9 cellular contexts compared by ENCODE assay signal in the genomic region with DNA sequence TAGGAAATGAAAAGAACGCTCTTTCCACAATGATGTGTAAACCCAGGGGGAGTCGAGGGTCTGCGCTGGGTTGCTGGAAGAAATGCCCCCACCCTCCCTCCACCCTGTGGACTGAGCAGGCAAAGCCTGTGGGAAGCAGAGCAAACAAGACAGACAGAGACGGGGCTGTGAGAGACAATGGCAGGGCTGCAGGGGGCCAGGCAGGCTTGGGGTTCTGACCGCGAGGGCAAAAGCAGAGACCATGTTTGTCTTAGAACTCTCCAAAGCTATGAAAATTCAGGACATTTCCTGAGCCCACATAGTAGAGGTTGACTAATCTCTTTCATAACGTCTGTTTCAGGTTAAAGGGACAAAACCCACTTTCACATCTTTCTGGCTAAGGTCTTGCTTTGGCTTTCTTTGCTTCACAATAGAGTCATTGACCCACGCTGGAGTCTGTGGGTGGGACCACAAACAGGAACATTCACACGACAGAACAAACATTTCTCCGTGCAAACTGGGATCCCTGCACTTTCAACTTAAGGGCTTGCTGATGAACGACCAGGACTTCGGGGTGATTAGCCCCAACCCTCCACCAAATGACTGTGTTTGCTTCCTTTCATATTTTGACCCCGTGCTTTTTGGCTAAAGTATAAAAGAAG.
DNase-seq lines count a peak whose midpoint lies in the region; ATAC-seq and TF ChIP-seq lines count a peak whose summit lies in the region.
"Had no signal": no experiment of that assay in that cellular context is flagged by ENCODE, and none has a peak within 500 bp of the region (broad histone marks: within the 10 kb centered on the region; RNA-seq: fewer than 3 reads in every experiment).

No MANE protein-coding gene starts in this region.

- in situ Hi-C loops in astrocyte of the cerebellum (cut with HindIII; ENCODE audit: low sequenced_read_pairs) = loop anchor here (10.0 kb wide), 1 partner anchor 158 kb away; a partner anchor contains a TSS

- TF ChIP-seq CTCF in astrocyte of the cerebellum (IDR thresholded peaks at IDR 0.05; ENCODE audit: low read depth, low read length, missing control alignments) = peak; percentile 13

- peak; percentile 73 for DNase-seq in HT1080 (ENCODE audit: low read depth)
- DNase-seq in astrocyte of the cerebellum (ENCODE audit: low read depth) = peak; percentile 70
- peak; percentile 59 for DNase-seq in iris pigment epithelial cell (ENCODE audit: low read depth)
- peak; percentile 76 for DNase-seq in smooth muscle cell of the brain vasculature (ENCODE audit: low read depth, low spot score)
- DNase-seq: left cardiac atrium, NCI-H510A treated with DMSO at 0.1 percent for 48 hours had no signal

- ATAC-seq in GM21825 (IDR thresholded peaks at IDR 0.05; ENCODE audit: unreplicated experiment) = no peak
- no peak for ATAC-seq in GM21390 (IDR thresholded peaks at IDR 0.05; ENCODE audit: unreplicated experiment)
- ATAC-seq in GM19351 (IDR thresholded peaks at IDR 0.05; ENCODE audit: unreplicated experiment) = no peak

- peak overlapping the region; percentile 17 for H3K4me3 ChIP-seq in astrocyte of the cerebellum (ENCODE audit: low read depth, low read length)
